Comparison of ENCODE assay signal across 20 cellular contexts in the genomic region with DNA sequence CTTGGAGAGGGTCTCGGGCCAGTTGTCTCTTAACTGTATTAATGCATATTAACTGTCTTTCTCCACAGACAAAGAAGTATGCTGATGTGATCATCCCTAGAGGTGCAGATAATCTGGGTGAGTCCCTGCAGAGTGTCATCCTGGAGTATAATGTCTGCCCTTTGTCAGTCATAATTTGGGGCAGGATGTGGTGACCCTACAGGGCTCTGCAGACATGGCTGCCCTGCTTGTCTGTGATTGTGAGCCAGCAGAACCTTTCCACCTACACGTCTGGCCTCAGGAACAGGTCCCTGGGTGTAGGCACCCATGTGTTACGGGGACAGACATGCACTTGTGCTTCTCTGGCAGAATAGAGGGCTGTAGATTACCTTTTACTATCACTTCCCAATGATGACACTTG.
"Had no signal": no experiment of that assay in that cellular context is flagged by ENCODE, and none has a peak within 500 bp of the region (broad histone marks: within the 10 kb centered on the region; RNA-seq: fewer than 3 reads in every experiment).

No MANE protein-coding gene starts in this region.

- H3K4me1 Mint-ChIP-seq: naive B cell had no signal

- H3K27me3 Mint-ChIP-seq: dendritic cell treated with granulocyte-macrophage colony-stimulating factor and Interleukin-4, amounts not matched to agents 40 ng/mL and 50 ng/mL, for 4 days; effector memory CD8-positive, alpha-beta T cell; naive B cell; stimulated activated naive CD8-positive, alpha-beta T cell treated with anti-CD3 and anti-CD28 coated beads, Interleukin-15, Interleukin-2, amounts not matched to agents 100 ng/mL and 50 ng/mL, for 24 hours had no signal

- H3K4me3 Mint-ChIP-seq: dendritic cell treated with granulocyte-macrophage colony-stimulating factor and Interleukin-4, amounts not matched to agents 40 ng/mL and 50 ng/mL, for 4 days; effector memory CD8-positive, alpha-beta T cell; naive B cell; nephron; stimulated activated naive CD8-positive, alpha-beta T cell treated with anti-CD3 and anti-CD28 coated beads, Interleukin-15, Interleukin-2, amounts not matched to agents 100 ng/mL and 50 ng/mL, for 24 hours had no signal

- ATAC-seq: effector memory CD8-positive, alpha-beta T cell; gastroesophageal sphincter; left cardiac atrium; pancreas; right cardiac atrium; upper lobe of right lung had no signal

- H3K27ac Mint-ChIP-seq: dendritic cell treated with granulocyte-macrophage colony-stimulating factor and Interleukin-4, amounts not matched to agents 40 ng/mL and 50 ng/mL, for 4 days; effector memory CD8-positive, alpha-beta T cell; nephron; progenitor cell of endocrine pancreas; stimulated activated naive CD8-positive, alpha-beta T cell treated with anti-CD3 and anti-CD28 coated beads, Interleukin-15, Interleukin-2, amounts not matched to agents 100 ng/mL and 50 ng/mL, for 24 hours had no signal

- H3K9me3 Mint-ChIP-seq: dendritic cell treated with granulocyte-macrophage colony-stimulating factor and Interleukin-4, amounts not matched to agents 40 ng/mL and 50 ng/mL, for 4 days; effector memory CD8-positive, alpha-beta T cell; naive B cell; nephron; stimulated activated naive CD8-positive, alpha-beta T cell treated with anti-CD3 and anti-CD28 coated beads, Interleukin-15, Interleukin-2, amounts not matched to agents 100 ng/mL and 50 ng/mL, for 24 hours had no signal

- DNase-seq: effector memory CD8-positive, alpha-beta T cell; esophagus squamous epithelium; foreskin fibroblast; glutamatergic neuron; kidney; left cardiac atrium; left ventricle myocardium inferior; mesendoderm; naive B cell; occipital lobe; pancreas; right cardiac atrium; stimulated activated CD4-positive, alpha-beta T cell treated with anti-CD3 and anti-CD28 coated beads, Interleukin-2, amount 100 ng/mL, for 48 hours; testis; upper lobe of right lung had no signal
